19 cellular contexts compared by ENCODE assay signal in genomic region chr3:71713041-71713440, GRCh38. TPM values are rescaled to one million over a fixed set of nuclear protein-coding genes. Genes with fewer than 3 reads are reported as not detected.
DNase-seq lines count a peak whose midpoint lies in the region; ATAC-seq and TF ChIP-seq lines count a peak whose summit lies in the region.
"Had no signal": no experiment of that assay in that cellular context is flagged by ENCODE, and none has a peak within 500 bp of the region (broad histone marks: within the 10 kb centered on the region; RNA-seq: fewer than 3 reads in every experiment).

No MANE protein-coding gene starts in this region.

- H3K27ac Mint-ChIP-seq in Calu3 (ENCODE audit: unreplicated experiment) (no peak overlapping the region), nephron progenitor cell (no peak overlapping the region)
- H3K27ac Mint-ChIP-seq in effector memory CD8-positive, alpha-beta T cell: peak overlapping the region; percentile 19 to 80
- H3K27ac Mint-ChIP-seq: activated CD8-positive, alpha-beta T cell treated with anti-CD3 and anti-CD28 coated beads for 36 hours; activated T-helper 2 cell treated with anti-CD3 and anti-CD28 coated beads, Interferon-gamma antibody, Interleukin-2, Interleukin-4, amounts not matched to agents 10 μg/mL and 5 μg/mL and 100 μg/mL, durations not matched to agents 14 hours and 24 hours and 36 hours; stimulated activated naive CD8-positive, alpha-beta T cell treated with anti-CD3 and anti-CD28 coated beads, Interleukin-15, amount 100 ng/mL, for 72 hours had no signal

- no peaks in the 10 kb centered on the region for H3K9me3 Mint-ChIP-seq in Calu3 (ENCODE audit: low read depth, unreplicated experiment)
- no peaks in the 10 kb centered on the region for H3K9me3 Mint-ChIP-seq in effector memory CD8-positive, alpha-beta T cell
- no peaks in the 10 kb centered on the region for H3K9me3 Mint-ChIP-seq in nephron progenitor cell
- H3K9me3 Mint-ChIP-seq: activated CD8-positive, alpha-beta T cell treated with anti-CD3 and anti-CD28 coated beads for 36 hours; activated T-helper 2 cell treated with anti-CD3 and anti-CD28 coated beads, Interferon-gamma antibody, Interleukin-2, Interleukin-4, amounts not matched to agents 10 μg/mL and 5 μg/mL and 100 μg/mL, durations not matched to agents 14 hours and 24 hours and 36 hours; stimulated activated naive CD8-positive, alpha-beta T cell treated with anti-CD3 and anti-CD28 coated beads, Interleukin-15, amount 100 ng/mL, for 72 hours had no signal

- H3K36me3 Mint-ChIP-seq in Calu3 (ENCODE audit: insufficient read depth, unreplicated experiment) (no peaks in the 10 kb centered on the region), nephron progenitor cell (ENCODE audit: low read depth) (no peaks in the 10 kb centered on the region)
- peaks cover 31% of the 10 kb centered on the region for H3K36me3 Mint-ChIP-seq in effector memory CD8-positive, alpha-beta T cell (ENCODE audit: insufficient read depth)

- H3K4me1 Mint-ChIP-seq in Calu3 (ENCODE audit: low read depth, unreplicated experiment) (peaks cover 16% of the 10 kb centered on the region), nephron progenitor cell (no peaks in the 10 kb centered on the region)
- peaks cover 56 to 68% of the 10 kb centered on the region in 2 donors for H3K4me1 Mint-ChIP-seq in effector memory CD8-positive, alpha-beta T cell (ENCODE audit: low read depth in 2 of 2)

- no peak overlapping the region for H3K4me3 ChIP-seq in BE2C (ENCODE audit: low read depth, low read length)
- H3K4me3 ChIP-seq: ascending aorta, coronary artery, mucosa of descending colon, pancreas had no signal

- H3K4me1 ChIP-seq in BE2C: no peaks in the 10 kb centered on the region; the same call in 1 of the 2 replicates
- H3K4me1 ChIP-seq: ascending aorta had no signal

- H3K4me3 Mint-ChIP-seq in Calu3 (ENCODE audit: low read depth, unreplicated experiment) (no peak overlapping the region), nephron progenitor cell (no peak overlapping the region)
- H3K4me3 Mint-ChIP-seq in effector memory CD8-positive, alpha-beta T cell: peak overlapping the region in 1 of 2 donors; percentile 54
- H3K4me3 Mint-ChIP-seq: activated CD8-positive, alpha-beta T cell treated with anti-CD3 and anti-CD28 coated beads for 36 hours; stimulated activated naive CD8-positive, alpha-beta T cell treated with anti-CD3 and anti-CD28 coated beads, Interleukin-15, amount 100 ng/mL, for 72 hours had no signal

- BruUV-seq in Calu3 (replicated peaks; lab: Mats Ljungman, UMichigan): no TSS peak

- H3K27me3 Mint-ChIP-seq in Calu3 (ENCODE audit: unreplicated experiment) (no peaks in the 10 kb centered on the region), nephron progenitor cell (ENCODE audit: low read depth, poor library complexity) (peaks cover 4% of the 10 kb centered on the region)
- H3K27me3 Mint-ChIP-seq in effector memory CD8-positive, alpha-beta T cell: no peaks in the 10 kb centered on the region
- H3K27me3 Mint-ChIP-seq: activated CD8-positive, alpha-beta T cell treated with anti-CD3 and anti-CD28 coated beads for 36 hours; stimulated activated naive CD8-positive, alpha-beta T cell treated with anti-CD3 and anti-CD28 coated beads, Interleukin-15, amount 100 ng/mL, for 72 hours had no signal

- H3K27me3 ChIP-seq in BE2C: no peaks in the 10 kb centered on the region
- H3K27me3 ChIP-seq: ascending aorta, pancreas had no signal

- no peaks in the 10 kb centered on the region for H3K36me3 ChIP-seq in BE2C
- H3K36me3 ChIP-seq: pancreas had no signal

- intact Hi-C loops in Calu3 (cut with micrococcal nuclease; ENCODE audit: unreplicated experiment): no loop called here

- CTCF ChIA-PET in Calu3 (lab: Charles Lee): interaction anchor here (1.2 to 1.3 kb wide), 2 partner anchors 11 to 18 kb away, joined by 3 to 5 read pairs; no protein-coding TSS in a partner anchor

- TF ChIP-seq CTCF in Calu3 (IDR thresholded peaks at IDR 0.05; ENCODE audit: unreplicated experiment) (no peak), nephron progenitor cell (IDR thresholded peaks at IDR 0.05) (no peak), BE2C (IDR thresholded peaks at IDR 0.05; ENCODE audit: low read depth, low read length) (no peak)

- H3K9me3 ChIP-seq in BE2C: no peaks in the 10 kb centered on the region
- H3K9me3 ChIP-seq: ascending aorta, mucosa of descending colon, pancreas had no signal

- DNase-seq in Calu3 (peak; percentile 30), NCI-H1417 treated with DMSO at 0.1 percent for 48 hours (lab: John Stamatoyannopoulos, UW) (peak; percentile 65), NCI-H510A treated with DMSO at 0.1 percent for 48 hours (lab: John Stamatoyannopoulos, UW) (peak; percentile 93), nephron progenitor cell (no peak), AG20443 (ENCODE audit: low spot score) (no peak), BE2C (no peak)
- DNase-seq in effector memory CD8-positive, alpha-beta T cell: no peak
- DNase-seq: activated CD8-positive, alpha-beta T cell treated with anti-CD3 and anti-CD28 coated beads for 36 hours; head of caudate nucleus; islet precursor cell; mucosa of descending colon; pancreas; stimulated activated naive CD8-positive, alpha-beta T cell treated with anti-CD3 and anti-CD28 coated beads, Interleukin-15, amount 100 ng/mL, for 72 hours had no signal

- ATAC-seq in effector memory CD8-positive, alpha-beta T cell (replicated peaks): no peak
- no peak for ATAC-seq in HG03457 (IDR thresholded peaks at IDR 0.05; ENCODE audit: unreplicated experiment)
- ATAC-seq: activated CD8-positive, alpha-beta T cell treated with anti-CD3 and anti-CD28 coated beads for 36 hours; HepG2; mucosa of descending colon; pancreas; SK-N-SH treated with all-trans-retinoic acid at 6 μM for 48 hours; stimulated activated naive CD8-positive, alpha-beta T cell treated with anti-CD3 and anti-CD28 coated beads, Interleukin-15, amount 100 ng/mL, for 72 hours had no signal

RNA-seq across cellular contexts. Expression of gene EIF4E3, which starts 12.2 kb away (rescaled TPM):
- total RNA-seq in Calu3 (2022): 8.7 and 10.9 TPM in 2 replicates
- polyA plus RNA-seq in BE2C (2012; ENCODE audit: insufficient read depth, insufficient read length, low read depth): 0.88 TPM

RNA-seq across cellular contexts. Expression of gene GPR27, which starts 40.6 kb away (rescaled TPM):
- 0.71 and 1.0 TPM in 2 replicates for total RNA-seq in Calu3 (2022)
- 17.7 TPM for polyA plus RNA-seq in BE2C (2012; ENCODE audit: insufficient read depth, insufficient read length, low read depth)
- total RNA-seq: HepG2 had no signal
- polyA plus RNA-seq: HepG2 had no signal

Comparison
In these comparisons a context has a peak if more than half of its experiments do, and no peak if none do; other contexts are left out.
1. DNase-seq: peak in Calu3 (single experiment), NCI-H1417 treated with DMSO at 0.1 percent for 48 hours (single experiment) and NCI-H510A treated with DMSO at 0.1 percent for 48 hours (single experiment); none in effector memory CD8-positive, alpha-beta T cell (0 of 3), nephron progenitor cell (single experiment), AG20443 (single experiment) and BE2C (single experiment).
2. H3K27ac Mint-ChIP-seq: peak in effector memory CD8-positive, alpha-beta T cell (2 of 2); none in Calu3 (single experiment) and nephron progenitor cell (single experiment).